15 cellular contexts compared by ENCODE assay signal in genomic region chr1:66384258-66384657, GRCh38.
A peak's percentile ranks its signal among the peaks of the same experiment; 100 is the strongest.
DNase-seq lines count a peak whose midpoint lies in the region; ATAC-seq lines count a peak whose summit lies in the region.
"Had no signal": no experiment of that assay in that cellular context is flagged by ENCODE, and none has a peak within 500 bp of the region (broad histone marks: within the 10 kb centered on the region; RNA-seq: fewer than 3 reads in every experiment).

No MANE protein-coding gene starts in this region.

- no peak overlapping the region for H3K4me2 ChIP-seq in GM23248 (ENCODE audit: unreplicated experiment)
- H3K4me2 ChIP-seq: BLaER1 had no signal

- no peaks in the 10 kb centered on the region for H4K20me1 ChIP-seq in GM23248 (ENCODE audit: insufficient read depth)
- H4K20me1 ChIP-seq: BLaER1 had no signal

- no peaks in the 10 kb centered on the region for H3K4me1 ChIP-seq in GM23248 (ENCODE audit: insufficient read depth)

- H3K79me2 ChIP-seq in GM23248 (ENCODE audit: insufficient read depth): no peaks in the 10 kb centered on the region

- H3K27ac ChIP-seq in GM23248: no peak overlapping the region
- H3K27ac ChIP-seq: BLaER1 had no signal

- intact Hi-C loops in dendritic cell treated with granulocyte-macrophage colony-stimulating factor and Interleukin-4, amounts not matched to agents 40 ng/mL and 50 ng/mL, for 4 days (cut with micrococcal nuclease): loop anchor here (5.0 kb wide), 1 partner anchor 52 kb away; no protein-coding TSS in a partner anchor

- peak; percentile 24 to 42 for ATAC-seq in activated T-cell treated with anti-CD3 and anti-CD28 coated beads, Interleukin-2, amount 50 U/mL, for 4 hours
- no peak for ATAC-seq in stimulated activated memory B cell treated with anti-CD40 and anti-IgM and Interleukin-4, amounts not matched to agents 10 μg/mL and 1 μg/mL and 100 μg/mL, for 72 hours
- no peak for ATAC-seq in esophagus mucosa
- no peak for ATAC-seq in GM19035 (IDR thresholded peaks at IDR 0.05; ENCODE audit: unreplicated experiment)
- ATAC-seq: CD8-positive, alpha-beta T cell had no signal

- H3K36me3 Mint-ChIP-seq in activated T-cell treated with anti-CD3 and anti-CD28 coated beads, Interleukin-2, amount 50 U/mL, for 4 hours (ENCODE audit: insufficient read depth): peaks cover 2% of the 10 kb centered on the region
- H3K36me3 Mint-ChIP-seq in activated T-cell treated with anti-CD3 and anti-CD28 coated beads, Interleukin-2, amount 50 U/mL, for 24 hours (ENCODE audit: low read depth): peaks cover 2% of the 10 kb centered on the region
- peaks cover 11% of the 10 kb centered on the region for H3K36me3 Mint-ChIP-seq in dendritic cell treated with granulocyte-macrophage colony-stimulating factor and Interleukin-4, amounts not matched to agents 40 ng/mL and 50 ng/mL, for 4 days (ENCODE audit: low read depth)
- H3K36me3 Mint-ChIP-seq in stimulated activated memory B cell treated with anti-CD40 and anti-IgM and Interleukin-4, amounts not matched to agents 10 μg/mL and 1 μg/mL and 100 μg/mL, for 72 hours: peaks cover 20% of the 10 kb centered on the region

- no peaks in the 10 kb centered on the region for H3K27me3 ChIP-seq in GM23248 (replicated peaks; ENCODE audit: insufficient read depth)
- H3K27me3 ChIP-seq: BLaER1 had no signal

- no peaks in the 10 kb centered on the region for H3K9me2 ChIP-seq in GM23248 (ENCODE audit: insufficient read depth)

- no peak overlapping the region for H3K9ac ChIP-seq in GM23248
- H3K9ac ChIP-seq: BLaER1 had no signal

- no peaks in the 10 kb centered on the region for H3F3A ChIP-seq in GM23248 (ENCODE audit: insufficient read depth)

- DNase-seq in activated T-cell treated with anti-CD3 and anti-CD28 coated beads, Interleukin-2, amount 50 U/mL, for 4 hours: no peak
- no peak for DNase-seq in activated T-cell treated with anti-CD3 and anti-CD28 coated beads, Interleukin-2, amount 50 U/mL, for 24 hours
- DNase-seq in GM23248 (peak; percentile 42), NCI-H1436 treated with DMSO at 0.1 percent for 48 hours (lab: John Stamatoyannopoulos, UW) (no peak)
- DNase-seq: 8988T; Calu3; CD8-positive, alpha-beta T cell; DMS79 treated with DMSO at 0.1 percent for 48 hours; IMR-90 had no signal

- H3K4me3 Mint-ChIP-seq in activated T-cell treated with anti-CD3 and anti-CD28 coated beads, Interleukin-2, amount 50 U/mL, for 4 hours: no peak overlapping the region
- no peak overlapping the region for H3K4me3 Mint-ChIP-seq in activated T-cell treated with anti-CD3 and anti-CD28 coated beads, Interleukin-2, amount 50 U/mL, for 24 hours
- no peak overlapping the region for H3K4me3 Mint-ChIP-seq in dendritic cell treated with granulocyte-macrophage colony-stimulating factor and Interleukin-4, amounts not matched to agents 40 ng/mL and 50 ng/mL, for 4 days
- no peak overlapping the region for H3K4me3 Mint-ChIP-seq in stimulated activated memory B cell treated with anti-CD40 and anti-IgM and Interleukin-4, amounts not matched to agents 10 μg/mL and 1 μg/mL and 100 μg/mL, for 72 hours
- H3K4me3 Mint-ChIP-seq: CD8-positive, alpha-beta T cell had no signal

- no peaks in the 10 kb centered on the region for H3K9me3 ChIP-seq in GM23248 (ENCODE audit: low read depth)

- H3K9me3 Mint-ChIP-seq in activated T-cell treated with anti-CD3 and anti-CD28 coated beads, Interleukin-2, amount 50 U/mL, for 4 hours: peaks cover 14% of the 10 kb centered on the region
- peaks cover 12% of the 10 kb centered on the region for H3K9me3 Mint-ChIP-seq in activated T-cell treated with anti-CD3 and anti-CD28 coated beads, Interleukin-2, amount 50 U/mL, for 24 hours
- peaks cover 33% of the 10 kb centered on the region for H3K9me3 Mint-ChIP-seq in dendritic cell treated with granulocyte-macrophage colony-stimulating factor and Interleukin-4, amounts not matched to agents 40 ng/mL and 50 ng/mL, for 4 days
- H3K9me3 Mint-ChIP-seq in stimulated activated memory B cell treated with anti-CD40 and anti-IgM and Interleukin-4, amounts not matched to agents 10 μg/mL and 1 μg/mL and 100 μg/mL, for 72 hours: peaks cover 8% of the 10 kb centered on the region

- peaks cover 23% of the 10 kb centered on the region for H3K4me1 Mint-ChIP-seq in activated T-cell treated with anti-CD3 and anti-CD28 coated beads, Interleukin-2, amount 50 U/mL, for 4 hours (ENCODE audit: low read depth)
- H3K4me1 Mint-ChIP-seq in activated T-cell treated with anti-CD3 and anti-CD28 coated beads, Interleukin-2, amount 50 U/mL, for 24 hours (ENCODE audit: low read depth): peaks cover 37% of the 10 kb centered on the region
- H3K4me1 Mint-ChIP-seq in dendritic cell treated with granulocyte-macrophage colony-stimulating factor and Interleukin-4, amounts not matched to agents 40 ng/mL and 50 ng/mL, for 4 days (ENCODE audit: low read depth): peaks cover 63% of the 10 kb centered on the region
- peaks cover 49% of the 10 kb centered on the region for H3K4me1 Mint-ChIP-seq in stimulated activated memory B cell treated with anti-CD40 and anti-IgM and Interleukin-4, amounts not matched to agents 10 μg/mL and 1 μg/mL and 100 μg/mL, for 72 hours

- no peak overlapping the region for H3K27ac Mint-ChIP-seq in activated T-cell treated with anti-CD3 and anti-CD28 coated beads, Interleukin-2, amount 50 U/mL, for 24 hours
- peak overlapping the region; percentile 78 for H3K27ac Mint-ChIP-seq in dendritic cell treated with granulocyte-macrophage colony-stimulating factor and Interleukin-4, amounts not matched to agents 40 ng/mL and 50 ng/mL, for 4 days
- H3K27ac Mint-ChIP-seq in stimulated activated memory B cell treated with anti-CD40 and anti-IgM and Interleukin-4, amounts not matched to agents 10 μg/mL and 1 μg/mL and 100 μg/mL, for 72 hours: peak overlapping the region; percentile 98
- H3K27ac Mint-ChIP-seq: CD8-positive, alpha-beta T cell had no signal

- no peaks in the 10 kb centered on the region for H3K36me3 ChIP-seq in GM23248 (ENCODE audit: low read depth)
- H3K36me3 ChIP-seq: HAP-1 had no signal

- H2AFZ ChIP-seq in GM23248: no peak overlapping the region

- H3K27me3 Mint-ChIP-seq in activated T-cell treated with anti-CD3 and anti-CD28 coated beads, Interleukin-2, amount 50 U/mL, for 4 hours (ENCODE audit: low read depth): no peaks in the 10 kb centered on the region
- no peaks in the 10 kb centered on the region for H3K27me3 Mint-ChIP-seq in activated T-cell treated with anti-CD3 and anti-CD28 coated beads, Interleukin-2, amount 50 U/mL, for 24 hours
- peaks cover 20% of the 10 kb centered on the region for H3K27me3 Mint-ChIP-seq in dendritic cell treated with granulocyte-macrophage colony-stimulating factor and Interleukin-4, amounts not matched to agents 40 ng/mL and 50 ng/mL, for 4 days
- no peaks in the 10 kb centered on the region for H3K27me3 Mint-ChIP-seq in stimulated activated memory B cell treated with anti-CD40 and anti-IgM and Interleukin-4, amounts not matched to agents 10 μg/mL and 1 μg/mL and 100 μg/mL, for 72 hours

- in situ Hi-C loops in GM23248 (cut with MboI): no loop called here

- no peak overlapping the region for H3K4me3 ChIP-seq in GM23248
- H3K4me3 ChIP-seq: BLaER1, HAP-1 had no signal

Comparison
In these comparisons a context has a peak if more than half of its experiments do, and no peak if none do; other contexts are left out.
1. ATAC-seq: peak in activated T-cell treated with anti-CD3 and anti-CD28 coated beads, Interleukin-2, amount 50 U/mL, for 4 hours (2 of 2); none in stimulated activated memory B cell treated with anti-CD40 and anti-IgM and Interleukin-4, amounts not matched to agents 10 μg/mL and 1 μg/mL and 100 μg/mL, for 72 hours (single experiment), esophagus mucosa (single experiment) and GM19035 (single experiment).